In the genomic region with DNA sequence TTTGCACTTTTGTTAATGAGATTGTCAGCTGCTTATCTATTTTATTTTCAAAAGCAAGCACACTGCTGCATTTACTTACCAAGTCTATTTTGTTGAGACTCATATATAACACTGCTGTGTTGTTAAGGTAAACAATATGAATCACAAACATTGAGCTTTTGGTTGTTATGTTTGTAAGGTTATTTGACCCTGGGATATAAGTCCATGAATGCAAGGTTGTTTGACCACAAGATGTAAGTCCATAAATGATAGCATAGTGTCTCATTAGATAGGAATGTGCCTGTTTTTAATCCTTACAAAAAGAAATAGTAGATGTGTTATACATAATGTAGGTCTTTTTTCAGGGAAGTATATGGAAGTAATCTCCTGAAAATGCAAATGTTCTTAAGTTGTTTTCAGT, we compare ENCODE assay signal across 20 cellular contexts.
"Had no signal": no experiment of that assay in that cellular context is flagged by ENCODE, and none has a peak within 500 bp of the region (broad histone marks: within the 10 kb centered on the region; RNA-seq: fewer than 3 reads in every experiment).

No MANE protein-coding gene starts in this region.

- H3K27me3 Mint-ChIP-seq: activated CD8-positive, alpha-beta T cell treated with anti-CD3 and anti-CD28 coated beads for 36 hours; naive thymus-derived CD8-positive, alpha-beta T cell; stimulated activated memory B cell treated with anti-CD40 and anti-IgM and Interleukin-4, amounts not matched to agents 10 μg/mL and 1 μg/mL and 100 μg/mL, for 72 hours; T-helper 17 cell had no signal

- H3K9me3 ChIP-seq: body of pancreas, heart left ventricle, neutrophil, thyroid gland had no signal

- H3K4me1 Mint-ChIP-seq: immature natural killer cell; naive thymus-derived CD8-positive, alpha-beta T cell; stimulated activated memory B cell treated with anti-CD40 and anti-IgM and Interleukin-4, amounts not matched to agents 10 μg/mL and 1 μg/mL and 100 μg/mL, for 72 hours; T-helper 17 cell had no signal

- H3K36me3 ChIP-seq: heart left ventricle, neutrophil, thyroid gland had no signal

- H3K36me3 Mint-ChIP-seq: immature natural killer cell; naive thymus-derived CD8-positive, alpha-beta T cell; stimulated activated memory B cell treated with anti-CD40 and anti-IgM and Interleukin-4, amounts not matched to agents 10 μg/mL and 1 μg/mL and 100 μg/mL, for 72 hours had no signal

- H3K4me3 ChIP-seq: body of pancreas, heart left ventricle, thyroid gland had no signal

- H3K27ac Mint-ChIP-seq: activated CD8-positive, alpha-beta T cell treated with anti-CD3 and anti-CD28 coated beads for 36 hours; activated naive CD4-positive, alpha-beta T cell treated with anti-CD3 and anti-CD28 coated beads, Interleukin-2, amount 50 U/mL, for 72 hours; immature natural killer cell; naive thymus-derived CD8-positive, alpha-beta T cell; stimulated activated memory B cell treated with anti-CD40 and anti-IgM and Interleukin-4, amounts not matched to agents 10 μg/mL and 1 μg/mL and 100 μg/mL, for 72 hours; T-helper 17 cell had no signal

- H3K4me1 ChIP-seq: body of pancreas, heart left ventricle, thyroid gland had no signal

- H3K9me3 Mint-ChIP-seq: stimulated activated memory B cell treated with anti-CD40 and anti-IgM and Interleukin-4, amounts not matched to agents 10 μg/mL and 1 μg/mL and 100 μg/mL, for 72 hours had no signal

- H3K27ac ChIP-seq: body of pancreas, heart left ventricle, neutrophil, thyroid gland had no signal

- DNase-seq: activated CD4-positive, alpha-beta T cell treated with anti-CD3 and anti-CD28 coated beads for 4 hours; activated CD8-positive, alpha-beta T cell treated with anti-CD3 and anti-CD28 coated beads for 36 hours; activated gamma-delta T cell; activated T-cell treated with anti-CD3 and anti-CD28 coated beads, Interleukin-2, amount 50 U/mL, for 4 hours; body of pancreas; central memory CD4-positive, alpha-beta T cell; cortex of kidney; effector CD8-positive, alpha-beta T cell; foreskin melanocyte; heart left ventricle; immature natural killer cell; left cardiac atrium; naive thymus-derived CD8-positive, alpha-beta T cell; posterior cingulate gyrus; retina; T-helper 17 cell; thyroid gland had no signal

- ATAC-seq: activated CD8-positive, alpha-beta T cell treated with anti-CD3 and anti-CD28 coated beads for 36 hours; activated naive CD4-positive, alpha-beta T cell treated with anti-CD3 and anti-CD28 coated beads, Interleukin-2, amount 50 U/mL, for 72 hours; activated T-cell treated with anti-CD3 and anti-CD28 coated beads, Interleukin-2, amount 50 U/mL, for 4 hours; body of pancreas; heart left ventricle; left cardiac atrium; naive thymus-derived CD8-positive, alpha-beta T cell; stimulated activated memory B cell treated with anti-CD40 and anti-IgM and Interleukin-4, amounts not matched to agents 10 μg/mL and 1 μg/mL and 100 μg/mL, for 72 hours; T-helper 17 cell had no signal

- H3K27me3 ChIP-seq: body of pancreas, heart left ventricle, neutrophil, thyroid gland had no signal

- H3K4me3 Mint-ChIP-seq: activated CD8-positive, alpha-beta T cell treated with anti-CD3 and anti-CD28 coated beads for 36 hours; activated T-cell treated with anti-CD3 and anti-CD28 coated beads, Interleukin-2, amount 50 U/mL, for 4 hours; immature natural killer cell; naive thymus-derived CD8-positive, alpha-beta T cell; stimulated activated memory B cell treated with anti-CD40 and anti-IgM and Interleukin-4, amounts not matched to agents 10 μg/mL and 1 μg/mL and 100 μg/mL, for 72 hours; T-helper 17 cell had no signal
